24 cellular contexts compared by ENCODE assay signal in the genomic region with DNA sequence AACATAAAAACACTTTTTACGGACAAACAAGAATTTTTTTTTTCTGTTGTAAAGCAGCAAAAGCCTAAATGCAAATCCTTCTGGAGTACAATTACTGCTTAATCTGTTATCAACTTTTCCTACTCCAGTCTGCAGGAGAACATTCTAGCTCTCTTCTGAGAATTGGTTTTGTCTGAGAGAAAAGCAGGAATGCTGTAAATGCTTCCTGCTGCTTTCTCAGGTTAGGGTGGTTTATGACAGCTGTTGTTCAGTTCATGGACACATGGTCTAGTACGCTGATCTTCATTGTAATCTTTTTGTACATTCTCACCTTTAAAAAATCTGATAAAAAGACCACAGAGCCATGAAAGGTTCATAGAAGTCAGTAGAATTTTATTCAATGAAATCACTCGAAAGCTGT.
"Had no signal": no experiment of that assay in that cellular context is flagged by ENCODE, and none has a peak within 500 bp of the region (broad histone marks: within the 10 kb centered on the region; RNA-seq: fewer than 3 reads in every experiment).

No MANE protein-coding gene starts in this region.

- H3K4me3 ChIP-seq: ascending aorta, lower lobe of right lung, stomach, transverse colon had no signal

- DNase-seq: activated CD4-positive, alpha-beta T cell treated with anti-CD3 and anti-CD28 coated beads for 48 hours; activated CD4-positive, alpha-beta T cell treated with anti-CD3 and anti-CD28 coated beads, Interleukin-2, amount 50 U/mL, for 48 hours; activated CD8-positive, alpha-beta memory T cell treated with anti-CD3 and anti-CD28 coated beads, Interleukin-2, amount 50 U/mL, for 4 hours; activated effector memory CD4-positive, alpha-beta T cell treated with anti-CD3 and anti-CD28 coated beads, Interleukin-2, amount 50 U/mL, for 16 hours; activated naive CD4-positive, alpha-beta T cell treated with anti-CD3 and anti-CD28 coated beads for 36 hours; activated naive CD8-positive, alpha-beta T cell treated with anti-CD3 and anti-CD28 coated beads for 36 hours; activated T-cell treated with anti-CD3 and anti-CD28 coated beads, Interleukin-2, amount 50 U/mL, for 1 hour; caudate nucleus; head of caudate nucleus; lower lobe of right lung; mesendoderm; stimulated activated CD4-positive, alpha-beta T cell treated with anti-CD3 and anti-CD28 coated beads, Interleukin-15, amount 100 ng/mL, for 24 hours; stimulated activated CD4-positive, alpha-beta T cell treated with anti-CD3 and anti-CD28 coated beads, Interleukin-2, amount 100 ng/mL, for 24 hours; stimulated activated naive B cell treated with anti-CD40 and anti-IgM and Interleukin-4, amounts not matched to agents 10 μg/mL and 1 μg/mL and 100 μg/mL, for 72 hours; stomach; T1000; transverse colon; WERI-Rb-1 had no signal

- H3K9me3 ChIP-seq: lower lobe of right lung, transverse colon had no signal

- H3K9me3 Mint-ChIP-seq: activated naive CD4-positive, alpha-beta T cell treated with anti-CD3 and anti-CD28 coated beads for 36 hours; brain; natural killer cell treated with Interleukin-12 subunit alpha and Interleukin-12 subunit beta and Interleukin-15 and Interleukin-18, amount 100 ng/mL, for 72 hours; T-helper 1 cell treated with Interleukin-12 subunit alpha and Interleukin-12 subunit beta and Interleukin-4 antibody, amounts not matched to agents 30 μg/mL and 1 μg/mL, for 36 hours had no signal

- H3K36me3 ChIP-seq: ascending aorta, transverse colon, WERI-Rb-1 had no signal

- H3K27ac ChIP-seq: lower lobe of right lung, WERI-Rb-1 had no signal

- ATAC-seq: activated CD4-positive, CD25-positive, alpha-beta regulatory T cell treated with anti-CD3 and anti-CD28 coated beads, Interleukin-2, amount 50 U/mL, for 24 hours; lower lobe of right lung; natural killer cell treated with Interleukin-12 subunit alpha and Interleukin-12 subunit beta and Interleukin-15 and Interleukin-18, amount 100 ng/mL, for 72 hours; stimulated activated naive B cell treated with anti-CD40 and anti-IgM and Interleukin-4, amounts not matched to agents 10 μg/mL and 1 μg/mL and 100 μg/mL, for 72 hours had no signal

- H3K27ac Mint-ChIP-seq: activated naive CD4-positive, alpha-beta T cell treated with anti-CD3 and anti-CD28 coated beads for 36 hours; activated naive CD8-positive, alpha-beta T cell treated with anti-CD3 and anti-CD28 coated beads for 36 hours; activated T-helper 1 cell treated with anti-CD3 and anti-CD28 coated beads, Interleukin-12 subunit alpha, Interleukin-12 subunit beta, Interleukin-2, Interleukin-4 antibody, amounts not matched to agents 30 ng/mL and 10 ng/mL and 1 ng/mL, durations not matched to agents 14 hours and 24 hours and 36 hours; natural killer cell treated with Interleukin-12 subunit alpha and Interleukin-12 subunit beta and Interleukin-15 and Interleukin-18, amount 100 ng/mL, for 72 hours; stimulated activated naive B cell treated with anti-CD40 and anti-IgM and Interleukin-4, amounts not matched to agents 10 μg/mL and 1 μg/mL and 100 μg/mL, for 72 hours; T-helper 1 cell treated with Interleukin-12 subunit alpha and Interleukin-12 subunit beta and Interleukin-4 antibody, amounts not matched to agents 30 μg/mL and 1 μg/mL, for 36 hours had no signal

- H3K27me3 Mint-ChIP-seq: activated naive CD8-positive, alpha-beta T cell treated with anti-CD3 and anti-CD28 coated beads for 36 hours; brain; natural killer cell treated with Interleukin-12 subunit alpha and Interleukin-12 subunit beta and Interleukin-15 and Interleukin-18, amount 100 ng/mL, for 72 hours; stimulated activated naive B cell treated with anti-CD40 and anti-IgM and Interleukin-4, amounts not matched to agents 10 μg/mL and 1 μg/mL and 100 μg/mL, for 72 hours had no signal

- H3K4me3 Mint-ChIP-seq: activated naive CD4-positive, alpha-beta T cell treated with anti-CD3 and anti-CD28 coated beads for 36 hours; activated naive CD8-positive, alpha-beta T cell treated with anti-CD3 and anti-CD28 coated beads for 36 hours; activated T-helper 1 cell treated with anti-CD3 and anti-CD28 coated beads, Interleukin-12 subunit alpha, Interleukin-12 subunit beta, Interleukin-2, Interleukin-4 antibody, amounts not matched to agents 30 ng/mL and 10 ng/mL and 1 ng/mL, durations not matched to agents 14 hours and 24 hours and 36 hours; brain; natural killer cell treated with Interleukin-12 subunit alpha and Interleukin-12 subunit beta and Interleukin-15 and Interleukin-18, amount 100 ng/mL, for 72 hours; stimulated activated naive B cell treated with anti-CD40 and anti-IgM and Interleukin-4, amounts not matched to agents 10 μg/mL and 1 μg/mL and 100 μg/mL, for 72 hours; T-helper 1 cell treated with Interleukin-12 subunit alpha and Interleukin-12 subunit beta and Interleukin-4 antibody, amounts not matched to agents 30 μg/mL and 1 μg/mL, for 36 hours had no signal

- H3K27me3 ChIP-seq: ascending aorta, stomach, transverse colon had no signal
